Comparison of ENCODE assay signal across 8 cellular contexts in the genomic region with DNA sequence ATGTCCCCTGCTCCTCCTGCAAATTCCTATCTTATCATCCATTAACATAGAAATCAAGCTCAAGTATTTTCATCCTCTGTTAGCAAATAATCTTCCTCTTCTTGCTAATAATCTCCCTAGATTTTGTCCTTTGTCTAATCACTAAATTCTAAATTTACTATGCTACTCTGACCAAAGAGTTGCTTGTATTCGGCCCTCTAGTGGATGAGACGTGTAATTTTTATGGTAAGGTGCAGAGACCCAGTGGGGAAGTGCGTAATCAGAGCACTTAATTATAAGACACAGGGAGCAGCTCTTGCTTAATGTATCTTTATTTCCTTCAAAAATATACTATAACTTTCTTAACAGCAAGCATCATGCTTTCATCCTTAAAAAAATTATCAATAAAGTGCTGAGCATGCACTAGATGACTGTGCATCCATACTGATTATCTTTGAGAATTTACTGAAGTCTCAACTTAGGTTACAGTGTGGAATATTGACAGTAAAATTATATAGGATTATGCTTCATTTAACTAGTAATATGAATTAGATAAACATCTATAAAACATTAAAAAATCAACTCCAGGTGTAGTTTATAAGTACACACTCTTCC.
DNase-seq lines count a peak whose midpoint lies in the region; ATAC-seq and TF ChIP-seq lines count a peak whose summit lies in the region.

No MANE protein-coding gene starts in this region.

- no peak overlapping the region for H3K4me3 ChIP-seq in CD8-positive, alpha-beta T cell (ENCODE audit: low read depth, low read length)
- H3K4me3 ChIP-seq in brain microvascular endothelial cell (ENCODE audit: low read depth, low read length) (no peak overlapping the region), kidney epithelial cell (ENCODE audit: low read depth, low read length) (no peak overlapping the region), transverse colon (no peak overlapping the region)

- H3K36me3 Mint-ChIP-seq in CD8-positive, alpha-beta T cell, result no peaks in the 10 kb centered on the region

- no peaks in the 10 kb centered on the region for H3K9me3 Mint-ChIP-seq in CD8-positive, alpha-beta T cell

- H3K27me3 Mint-ChIP-seq in CD8-positive, alpha-beta T cell (ENCODE audit: low read depth), result peaks cover 2% of the 10 kb centered on the region

- peak; percentile 49 for ATAC-seq in CD8-positive, alpha-beta T cell
- ATAC-seq in GM18858 (IDR thresholded peaks at IDR 0.05; ENCODE audit: unreplicated experiment) (peak; percentile 84), HG02973 (IDR thresholded peaks at IDR 0.05; ENCODE audit: unreplicated experiment) (peak; percentile 85)

- in situ Hi-C loops in brain microvascular endothelial cell (cut with HindIII; ENCODE audit: low pct_ligation_motif_present, low sequenced_read_pairs) (no loop called here), transverse colon (cut with MboI; ENCODE audit: low pct_ligation_motif_present in 1 of 4, low pct_unique_long_range_greater_than_20kb in 1 of 4, low sequenced_read_pairs in 3 of 4) (loop anchor here in 2 of 4 donors (10.0 to 25.0 kb wide), 2 partner anchors 396 to 404 kb away; no protein-coding TSS in a partner anchor)

- no peaks in the 10 kb centered on the region for H3K27me3 ChIP-seq in CD8-positive, alpha-beta T cell (ENCODE audit: insufficient read depth, low read length)
- H3K27me3 ChIP-seq in brain microvascular endothelial cell (replicated peaks) (no peaks in the 10 kb centered on the region), kidney epithelial cell (ENCODE audit: control insufficient read depth, insufficient read depth, low read length) (no peaks in the 10 kb centered on the region), transverse colon (no peaks in the 10 kb centered on the region)

- no peak for TF ChIP-seq POLR2A in transverse colon (IDR thresholded peaks at IDR 0.05)

- no peak overlapping the region for H3K27ac ChIP-seq in CD8-positive, alpha-beta T cell (ENCODE audit: low read depth, low read length)
- no peak overlapping the region for H3K27ac ChIP-seq in brain microvascular endothelial cell
- no peak overlapping the region for H3K27ac ChIP-seq in transverse colon

- POLR2A ChIA-PET in CD8-positive, alpha-beta T cell (lab: Charles Lee), result no interaction called here

- CTCF ChIA-PET in CD8-positive, alpha-beta T cell (lab: Charles Lee), result interaction anchor here (0.6 to 4.7 kb wide), 21 partner anchors 10 to 426 kb away, joined by 3 to 38 read pairs (median 4); partner anchors contain the start of gene SLC16A7

- WGBS in transverse colon (ENCODE audit: low coverage in 1 of 2), 2 donors, result 7 to 15% methylated on average over 3 of the region's 3 CpGs

- no peaks in the 10 kb centered on the region for H3K9me3 ChIP-seq in CD8-positive, alpha-beta T cell (ENCODE audit: low read length)
- no peaks in the 10 kb centered on the region for H3K9me3 ChIP-seq in transverse colon

- H3K4me1 Mint-ChIP-seq in CD8-positive, alpha-beta T cell (ENCODE audit: low read depth), result no peaks in the 10 kb centered on the region

- peak; percentile 80 for TF ChIP-seq CTCF in CD8-positive, alpha-beta T cell (IDR thresholded peaks at IDR 0.05)
- TF ChIP-seq CTCF in brain microvascular endothelial cell (IDR thresholded peaks at IDR 0.05; ENCODE audit: low read depth, low read length, missing control alignments) (peak; percentile 70), kidney epithelial cell (IDR thresholded peaks at IDR 0.05; ENCODE audit: insufficient read depth, low read length, poor library complexity, severe bottlenecking) (peak; percentile 74), transverse colon (IDR thresholded peaks at IDR 0.05) (peak; percentile 51 to 67 (median 61))

- H3K36me3 ChIP-seq in CD8-positive, alpha-beta T cell (ENCODE audit: insufficient read depth, low read length), result no peaks in the 10 kb centered on the region
- H3K36me3 ChIP-seq in brain microvascular endothelial cell (replicated peaks) (no peaks in the 10 kb centered on the region), kidney epithelial cell (ENCODE audit: control insufficient read depth, insufficient read depth, low read length) (no peaks in the 10 kb centered on the region), transverse colon (no peaks in the 10 kb centered on the region)

- H3K4me3 Mint-ChIP-seq in CD8-positive, alpha-beta T cell, result no peak overlapping the region

- TF ChIP-seq EP300 in transverse colon (IDR thresholded peaks at IDR 0.05; ENCODE audit: low read depth), result no peak

- no peak for DNase-seq in CD8-positive, alpha-beta T cell
- DNase-seq in NCI-H226 (peak; percentile 13), brain microvascular endothelial cell (no peak), kidney epithelial cell (ENCODE audit: low read depth) (peak; percentile 4), transverse colon (no peak)
- DNase-seq in activated effector memory CD4-positive, alpha-beta T cell treated with anti-CD3 and anti-CD28 coated beads, Interleukin-2, amount 50 U/mL, for 16 hours, result no peak

- no peaks in the 10 kb centered on the region for H3K4me1 ChIP-seq in CD8-positive, alpha-beta T cell (ENCODE audit: insufficient read depth, low read length)
- no peaks in the 10 kb centered on the region for H3K4me1 ChIP-seq in transverse colon

- intact Hi-C loops in CD8-positive, alpha-beta T cell (cut with DNase I, micrococcal nuclease), result loop anchor here (1.0 to 10.0 kb wide), 5 partner anchors 211 to 406 kb away; partner anchors contain the start of gene SLC16A7 (in 2 of the 2)
- intact Hi-C loops in transverse colon (cut with DNase I; ENCODE audit: low total_unique reads), result loop anchor here (10.0 kb wide), 1 partner anchor 394 kb away; no protein-coding TSS in a partner anchor

- no peak overlapping the region for H3K27ac Mint-ChIP-seq in CD8-positive, alpha-beta T cell

Comparison
In these comparisons a context has a peak if more than half of its experiments do, and no peak if none do; other contexts are left out.
1. DNase-seq: peak in NCI-H226 (single experiment) and kidney epithelial cell (single experiment); none in CD8-positive, alpha-beta T cell (0 of 7), brain microvascular endothelial cell (single experiment), transverse colon (single experiment) and activated effector memory CD4-positive, alpha-beta T cell treated with anti-CD3 and anti-CD28 coated beads, Interleukin-2, amount 50 U/mL, for 16 hours (single experiment).
2. Peak in every context shown above with its lines, with median percentiles within 50 percentile points of each other: ATAC-seq and CTCF ChIP-seq.